Comparison of ENCODE assay signal across 25 cellular contexts in genomic region chr19:43672061-43672679, GRCh38. TPM values are rescaled to one million over a fixed set of nuclear protein-coding genes. Genes with fewer than 3 reads are reported as not detected.
DNase-seq lines count a peak whose midpoint lies in the region; ATAC-seq and TF ChIP-seq lines count a peak whose summit lies in the region.
"Had no signal": no experiment of that assay in that cellular context is flagged by ENCODE, and none has a peak within 500 bp of the region (broad histone marks: within the 10 kb centered on the region; RNA-seq: fewer than 3 reads in every experiment).

No MANE protein-coding gene starts in this region.

- intact Hi-C loops in CD4-positive, alpha-beta memory T cell (cut with micrococcal nuclease): no loop called here
- intact Hi-C loops in naive thymus-derived CD4-positive, alpha-beta T cell (cut with micrococcal nuclease): no loop called here

- no peak for DNase-seq in CD4-positive, alpha-beta memory T cell
- DNase-seq in cerebellar cortex (ENCODE audit: low spot score) (peak; percentile 16), NCI-H510A (lab: John Stamatoyannopoulos, UW) (no peak)
- DNase-seq in naive thymus-derived CD4-positive, alpha-beta T cell: no peak
- DNase-seq: activated CD4-positive, alpha-beta T cell treated with anti-CD3 and anti-CD28 coated beads, Interleukin-2, amount 10 ng/mL, durations not matched to agents 7 days and 5 days; activated effector memory CD4-positive, alpha-beta T cell treated with anti-CD3 and anti-CD28 coated beads, Interleukin-2, amount 50 U/mL, for 16 hours; amniotic stem cell; CD8-positive, alpha-beta T cell; dorsolateral prefrontal cortex; GOT3; kidney; naive B cell; NCI-H1105 treated with DMSO at 0.1 percent for 48 hours; NCI-H2107; NCI-H524 treated with DMSO at 0.1 percent for 48 hours; SW 1271; thyroid gland had no signal

- H3K27ac ChIP-seq in CD4-positive, alpha-beta memory T cell (ENCODE audit: low read depth, low read length): no peak overlapping the region
- H3K27ac ChIP-seq in HEK293 (ENCODE audit: extremely low read depth, low read depth, low read length): no peak overlapping the region; the same call in 1 of the 2 replicates
- H3K27ac ChIP-seq in naive thymus-derived CD4-positive, alpha-beta T cell (ENCODE audit: low read depth, low read length): no peak overlapping the region
- H3K27ac ChIP-seq: epithelial cell of prostate, hepatocyte, thyroid gland had no signal

- no peaks in the 10 kb centered on the region for H3K9me3 Mint-ChIP-seq in CD4-positive, alpha-beta memory T cell
- H3K9me3 Mint-ChIP-seq in naive thymus-derived CD4-positive, alpha-beta T cell: peaks cover 0 to 3% (median 0%) of the 10 kb centered on the region in 11 donors
- H3K9me3 Mint-ChIP-seq: activated CD4-positive, alpha-beta T cell treated with anti-CD3 and anti-CD28 coated beads, Interleukin-2, amount 10 ng/mL, durations not matched to agents 7 days and 5 days; CD8-positive, alpha-beta T cell had no signal

- no peaks in the 10 kb centered on the region for H3K9me3 ChIP-seq in CD4-positive, alpha-beta memory T cell (ENCODE audit: control insufficient read depth in 1 of 2, low read length in 2 of 2)
- no peaks in the 10 kb centered on the region for H3K9me3 ChIP-seq in HEK293 (ENCODE audit: control insufficient read depth, insufficient read depth, low read depth, low read length)
- no peaks in the 10 kb centered on the region for H3K9me3 ChIP-seq in naive thymus-derived CD4-positive, alpha-beta T cell (ENCODE audit: control insufficient read depth in 2 of 3, low read length in 3 of 3)
- H3K9me3 ChIP-seq: thyroid gland had no signal

- no peak for TF ChIP-seq CTCF in HEK293 (tag by site-specific recombination; IDR thresholded peaks at IDR 0.05)

- H3K4me1 ChIP-seq in CD4-positive, alpha-beta memory T cell (ENCODE audit: insufficient read depth, low read length): peaks cover 18% of the 10 kb centered on the region
- H3K4me1 ChIP-seq in HEK293 (ENCODE audit: control insufficient read depth, insufficient read depth, low read length): peaks cover 55% of the 10 kb centered on the region
- peaks cover 9% of the 10 kb centered on the region in 2 donors for H3K4me1 ChIP-seq in naive thymus-derived CD4-positive, alpha-beta T cell (ENCODE audit: control insufficient read depth in 2 of 2, insufficient read depth in 2 of 2, low read length in 2 of 2)

- H3K27me3 ChIP-seq in CD4-positive, alpha-beta memory T cell (ENCODE audit: insufficient read depth, low read length): no peaks in the 10 kb centered on the region
- no peaks in the 10 kb centered on the region for H3K27me3 ChIP-seq in naive thymus-derived CD4-positive, alpha-beta T cell (ENCODE audit: control insufficient read depth in 2 of 2, insufficient read depth in 2 of 2, low read length in 2 of 2)
- H3K27me3 ChIP-seq: dorsolateral prefrontal cortex, hepatocyte, thyroid gland had no signal

- no peaks in the 10 kb centered on the region for H3K27me3 Mint-ChIP-seq in CD4-positive, alpha-beta memory T cell
- H3K27me3 Mint-ChIP-seq in naive thymus-derived CD4-positive, alpha-beta T cell: peaks cover 0 to 8% (median 0%) of the 10 kb centered on the region in 5 donors

- H3K4me1 Mint-ChIP-seq in CD4-positive, alpha-beta memory T cell: peaks cover 19 to 47% (median 29%) of the 10 kb centered on the region in 4 donors
- peaks cover 21 to 38% (median 28%) of the 10 kb centered on the region in 7 donors for H3K4me1 Mint-ChIP-seq in naive thymus-derived CD4-positive, alpha-beta T cell

- peaks cover 6 to 7% of the 10 kb centered on the region in 2 donors for H3K36me3 Mint-ChIP-seq in CD4-positive, alpha-beta memory T cell
- peaks cover 0 to 8% (median 5%) of the 10 kb centered on the region in 5 donors for H3K36me3 Mint-ChIP-seq in naive thymus-derived CD4-positive, alpha-beta T cell
- H3K36me3 Mint-ChIP-seq: CD8-positive, alpha-beta T cell had no signal

- H3K36me3 ChIP-seq in CD4-positive, alpha-beta memory T cell (ENCODE audit: insufficient read depth, low read length): no peaks in the 10 kb centered on the region
- H3K36me3 ChIP-seq in HEK293 (ENCODE audit: control insufficient read depth in 2 of 2, insufficient read depth in 1 of 2, low read length in 2 of 2): peaks cover 0 to 2% of the 10 kb centered on the region in 2 experiments; a peak in 2 of 3 replicates
- H3K36me3 ChIP-seq in naive thymus-derived CD4-positive, alpha-beta T cell (ENCODE audit: control insufficient read depth in 2 of 3, insufficient read depth in 3 of 3, low read length in 3 of 3): no peaks in the 10 kb centered on the region
- H3K36me3 ChIP-seq: thyroid gland had no signal

- peak overlapping the region in 6 of 7 donors; percentile 0 to 42 (median 30) for H3K27ac Mint-ChIP-seq in CD4-positive, alpha-beta memory T cell
- H3K27ac Mint-ChIP-seq in naive thymus-derived CD4-positive, alpha-beta T cell: peak overlapping the region in 7 of 9 donors; percentile 1 to 60 (median 28)
- H3K27ac Mint-ChIP-seq: activated CD4-positive, alpha-beta T cell treated with anti-CD3 and anti-CD28 coated beads, Interleukin-2, amount 10 ng/mL, durations not matched to agents 7 days and 5 days; CD8-positive, alpha-beta T cell; naive B cell had no signal

- CTCF ChIA-PET in CD4-positive, alpha-beta memory T cell (lab: Charles Lee; ENCODE audit: partially characterized antibody): interaction anchor here (0.6 to 1.3 kb wide), 2 partner anchors 117 to 128 kb away, joined by 3 read pairs; no protein-coding TSS in a partner anchor
- CTCF ChIA-PET in HEK293 (lab: Yijun Ruan, JAX): interaction anchor here (1.0 to 2.1 kb wide), 4 partner anchors 13 to 81 kb away, joined by 3 to 7 read pairs (median 6); no protein-coding TSS in a partner anchor
- CTCF ChIA-PET in naive thymus-derived CD4-positive, alpha-beta T cell (lab: Charles Lee): no interaction called here

- POLR2A ChIA-PET in CD4-positive, alpha-beta memory T cell (lab: Charles Lee; ENCODE audit: partially characterized antibody): no interaction called here
- POLR2A ChIA-PET in HEK293 (lab: Yijun Ruan, JAX): interaction anchor here (0.6 to 1.8 kb wide), 2 partner anchors 83 to 86 kb away, joined by 3 to 5 read pairs; partner anchors contain the start of gene SMG9
- POLR2A ChIA-PET in naive thymus-derived CD4-positive, alpha-beta T cell (lab: Charles Lee): no interaction called here

- no peak for ATAC-seq in naive thymus-derived CD4-positive, alpha-beta T cell
- ATAC-seq in GM18907 (IDR thresholded peaks at IDR 0.05; ENCODE audit: unreplicated experiment) (no peak), HG03175 (IDR thresholded peaks at IDR 0.05; ENCODE audit: unreplicated experiment) (no peak)
- ATAC-seq: CD8-positive, alpha-beta T cell; GM12878; sciatic nerve had no signal

- H3K4me3 ChIP-seq in CD4-positive, alpha-beta memory T cell (ENCODE audit: low read length in 2 of 2): no peak overlapping the region
- no peak overlapping the region for H3K4me3 ChIP-seq in HEK293 (ENCODE audit: low read depth, low read length)
- H3K4me3 ChIP-seq in naive thymus-derived CD4-positive, alpha-beta T cell (ENCODE audit: low read length): no peak overlapping the region
- H3K4me3 ChIP-seq: dorsolateral prefrontal cortex, GM12878, hepatocyte, thyroid gland had no signal

- no peak overlapping the region for H3K4me3 Mint-ChIP-seq in CD4-positive, alpha-beta memory T cell
- no peak overlapping the region for H3K4me3 Mint-ChIP-seq in naive thymus-derived CD4-positive, alpha-beta T cell
- H3K4me3 Mint-ChIP-seq: activated CD4-positive, alpha-beta T cell treated with anti-CD3 and anti-CD28 coated beads, Interleukin-2, amount 10 ng/mL, durations not matched to agents 7 days and 5 days; CD8-positive, alpha-beta T cell had no signal

TF ChIP-seq in HEK293, 187 proteins besides CTCF, POLR2A, EP300 and RAD21 (continues in another document):
- TF ChIP-seq PRDM10 (tag by site-specific recombination; IDR thresholded peaks at IDR 0.05): peak; percentile 74

RNA-seq across cellular contexts. Expression of gene PLAUR, which starts 2.2 kb away (rescaled TPM):
- total RNA-seq in CD4-positive, alpha-beta memory T cell: 1 to 10 TPM; 8.6 to 9.4 TPM
- polyA plus RNA-seq in CD4-positive, alpha-beta memory T cell: 1 to 10 TPM; 6.3 to 6.6 TPM
- 100 to 1,000 TPM in 1 of 5 experiments, 10 to 100 TPM in 2, 1 to 10 TPM in 2; 3.2 to 358 (median 14.4) TPM for total RNA-seq in naive thymus-derived CD4-positive, alpha-beta T cell
- 1 to 10 TPM in 1 of 2 donors, under 1 TPM in 1; 0.77 to 3.2 TPM for polyA plus RNA-seq in naive thymus-derived CD4-positive, alpha-beta T cell

RNA-seq across cellular contexts. Expression of gene CADM4, which starts 32.5 kb away (rescaled TPM):
- under 1 TPM; 0.33 to 0.49 TPM for total RNA-seq in CD4-positive, alpha-beta memory T cell
- under 1 TPM in 1 of 2 donors, not detected in 1; 0.18 TPM for polyA plus RNA-seq in CD4-positive, alpha-beta memory T cell
- under 1 TPM; 0.35 to 0.97 (median 0.51) TPM for total RNA-seq in naive thymus-derived CD4-positive, alpha-beta T cell
- polyA plus RNA-seq in naive thymus-derived CD4-positive, alpha-beta T cell: 1 to 10 TPM in 1 of 2 donors, under 1 TPM in 1; 0.34 to 2.0 TPM

RNA-seq across cellular contexts. Expression of gene IRGC, which starts 43.7 kb away (rescaled TPM):
- not detected for total RNA-seq in CD4-positive, alpha-beta memory T cell
- not detected for polyA plus RNA-seq in CD4-positive, alpha-beta memory T cell
- total RNA-seq in naive thymus-derived CD4-positive, alpha-beta T cell: not detected
- not detected for polyA plus RNA-seq in naive thymus-derived CD4-positive, alpha-beta T cell
- total RNA-seq: activated CD4-positive, alpha-beta T cell treated with anti-CD3 and anti-CD28 coated beads, Interleukin-2, amount 10 ng/mL, durations not matched to agents 7 days and 5 days; CD8-positive, alpha-beta T cell; dorsolateral prefrontal cortex; GM12878; hepatocyte; kidney; lung microvascular endothelial cell; sciatic nerve had no signal
- polyA plus RNA-seq: hepatocyte had no signal

RNA-seq across cellular contexts. Expression of gene ZNF428, which starts 52.7 kb away (rescaled TPM):
- total RNA-seq in CD4-positive, alpha-beta memory T cell: 10 to 100 TPM; 27.7 to 28.2 TPM
- polyA plus RNA-seq in CD4-positive, alpha-beta memory T cell: 10 to 100 TPM; 13.9 to 19.9 TPM
- 10 to 100 TPM; 21.7 to 29.1 (median 25.9) TPM for total RNA-seq in naive thymus-derived CD4-positive, alpha-beta T cell
- 10 to 100 TPM; 13.1 to 16.1 TPM for polyA plus RNA-seq in naive thymus-derived CD4-positive, alpha-beta T cell
